In genomic region chr6:20472748-20473147, GRCh38 we compare ENCODE assay signal across 29 cellular contexts.
"Had no signal": no experiment of that assay in that cellular context is flagged by ENCODE, and none has a peak within 500 bp of the region (broad histone marks: within the 10 kb centered on the region; RNA-seq: fewer than 3 reads in every experiment).

No MANE protein-coding gene starts in this region.

- H3K27me3 Mint-ChIP-seq: progenitor cell of endocrine pancreas; stimulated activated naive B cell treated with anti-CD40 and anti-IgM and Interleukin-4, amounts not matched to agents 10 μg/mL and 1 μg/mL and 100 μg/mL, for 72 hours; stimulated activated naive CD8-positive, alpha-beta T cell treated with anti-CD3 and anti-CD28 coated beads, Interleukin-15, Interleukin-2, amounts not matched to agents 100 ng/mL and 50 ng/mL, for 24 hours had no signal

- H3K36me3 Mint-ChIP-seq: natural killer cell; stimulated activated effector memory CD8-positive, alpha-beta T cell treated with anti-CD3 and anti-CD28 coated beads, Interleukin-12 subunit alpha, Interleukin-12 subunit beta, amount 100 ng/mL, for 72 hours had no signal

- H3K4me3 ChIP-seq: neural progenitor cell, ovary, psoas muscle, right lobe of liver, sigmoid colon, stomach, thoracic aorta, thyroid gland, tibial nerve, upper lobe of left lung, vagina had no signal

- H2AFZ ChIP-seq: neural progenitor cell, parathyroid adenoma had no signal

- H3K27me3 ChIP-seq: neural progenitor cell, ovary, right lobe of liver, sigmoid colon, stomach, thyroid gland, tibial nerve, upper lobe of left lung, vagina had no signal

- H3K27ac ChIP-seq: neural progenitor cell, ovary, parathyroid adenoma, psoas muscle, right lobe of liver, sigmoid colon, stomach, thoracic aorta, thyroid gland, tibial nerve, upper lobe of left lung, vagina had no signal

- H3K9me3 Mint-ChIP-seq: natural killer cell; nephron; neural progenitor cell; stimulated activated effector memory CD8-positive, alpha-beta T cell treated with anti-CD3 and anti-CD28 coated beads, Interleukin-12 subunit alpha, Interleukin-12 subunit beta, amount 100 ng/mL, for 72 hours; stimulated activated naive B cell treated with anti-CD40 and anti-IgM and Interleukin-4, amounts not matched to agents 10 μg/mL and 1 μg/mL and 100 μg/mL, for 72 hours; stimulated activated naive CD8-positive, alpha-beta T cell treated with anti-CD3 and anti-CD28 coated beads, Interleukin-15, Interleukin-2, amounts not matched to agents 100 ng/mL and 50 ng/mL, for 24 hours had no signal

- H3K79me2 ChIP-seq: parathyroid adenoma had no signal

- H3K27ac Mint-ChIP-seq: natural killer cell; nephron; progenitor cell of endocrine pancreas; stimulated activated effector memory CD8-positive, alpha-beta T cell treated with anti-CD3 and anti-CD28 coated beads, Interleukin-12 subunit alpha, Interleukin-12 subunit beta, amount 100 ng/mL, for 72 hours; stimulated activated naive B cell treated with anti-CD40 and anti-IgM and Interleukin-4, amounts not matched to agents 10 μg/mL and 1 μg/mL and 100 μg/mL, for 72 hours; stimulated activated naive CD8-positive, alpha-beta T cell treated with anti-CD3 and anti-CD28 coated beads, Interleukin-15, Interleukin-2, amounts not matched to agents 100 ng/mL and 50 ng/mL, for 24 hours had no signal

- H3K4me1 ChIP-seq: neural progenitor cell, parathyroid adenoma, psoas muscle, right lobe of liver, sigmoid colon, stomach, tibial nerve, upper lobe of left lung, vagina had no signal

- H3K36me3 ChIP-seq: neural progenitor cell, ovary, right lobe of liver, sigmoid colon, thoracic aorta, thyroid gland, tibial nerve, upper lobe of left lung, vagina had no signal

- H3K9me3 ChIP-seq: ovary, psoas muscle, right lobe of liver, sigmoid colon, stomach, thoracic aorta, thyroid gland, tibial nerve, upper lobe of left lung, vagina had no signal

- FAIRE-seq: small intestine, urothelium cell line had no signal

- H3K4me1 Mint-ChIP-seq: nephron had no signal

- H3K4me3 Mint-ChIP-seq: natural killer cell; nephron; neural progenitor cell; stimulated activated effector memory CD8-positive, alpha-beta T cell treated with anti-CD3 and anti-CD28 coated beads, Interleukin-12 subunit alpha, Interleukin-12 subunit beta, amount 100 ng/mL, for 72 hours; stimulated activated naive B cell treated with anti-CD40 and anti-IgM and Interleukin-4, amounts not matched to agents 10 μg/mL and 1 μg/mL and 100 μg/mL, for 72 hours; stimulated activated naive CD8-positive, alpha-beta T cell treated with anti-CD3 and anti-CD28 coated beads, Interleukin-15, Interleukin-2, amounts not matched to agents 100 ng/mL and 50 ng/mL, for 24 hours had no signal

- H3K9ac ChIP-seq: neural progenitor cell, parathyroid adenoma had no signal

- H3K4me2 ChIP-seq: neural progenitor cell had no signal

- DNase-seq: natural killer cell; occipital lobe; ovary; posterior cingulate gyrus; psoas muscle; right cardiac atrium; right lobe of liver; sigmoid colon; small intestine; stimulated activated CD4-positive, alpha-beta T cell treated with anti-CD3 and anti-CD28 coated beads, Interleukin-15, amount 100 ng/mL, for 24 hours; stimulated activated CD4-positive, alpha-beta T cell treated with anti-CD3 and anti-CD28 coated beads, Interleukin-2, amount 100 ng/mL, for 24 hours; stimulated activated CD4-positive, alpha-beta T cell treated with anti-CD3 and anti-CD28 coated beads, Interleukin-2, amount 100 ng/mL, for 48 hours; stimulated activated CD4-positive, alpha-beta T cell treated with anti-CD3 and anti-CD28 coated beads, Interleukin-4, amount 100 ng/mL, for 24 hours; stimulated activated naive B cell treated with anti-CD40 and anti-IgM and Interleukin-4, amounts not matched to agents 10 μg/mL and 1 μg/mL and 100 μg/mL, for 72 hours; stimulated activated naive CD4-positive, alpha-beta T cell treated with Interleukin-2 at 50 U/mL for 16 hours; stomach; thyroid gland; trophoblast cell; upper lobe of left lung had no signal

- ATAC-seq: natural killer cell; psoas muscle; right cardiac atrium; right lobe of liver; stimulated activated effector memory CD8-positive, alpha-beta T cell treated with anti-CD3 and anti-CD28 coated beads, Interleukin-12 subunit alpha, Interleukin-12 subunit beta, amount 100 ng/mL, for 72 hours; stimulated activated naive B cell treated with anti-CD40 and anti-IgM and Interleukin-4, amounts not matched to agents 10 μg/mL and 1 μg/mL and 100 μg/mL, for 72 hours had no signal
